In genomic region chr5:135441256-135441915, GRCh38 we compare ENCODE assay signal across 20 cellular contexts. TPM values are rescaled to one million over a fixed set of nuclear protein-coding genes. Genes with fewer than 3 reads are reported as not detected.
DNase-seq lines count a peak whose midpoint lies in the region; ATAC-seq, FAIRE-seq and TF ChIP-seq lines count a peak whose summit lies in the region.
"Had no signal": no experiment of that assay in that cellular context is flagged by ENCODE, and none has a peak within 500 bp of the region (broad histone marks: within the 10 kb centered on the region; RNA-seq: fewer than 3 reads in every experiment).

No MANE protein-coding gene starts in this region.

- H4K20me1 ChIP-seq in K562 (replicated peaks; ENCODE audit: control insufficient read depth, insufficient read depth, low read length), result no peaks in the 10 kb centered on the region

- TF ChIP-seq CTCF in K562 (IDR thresholded peaks at IDR 0.05 in 2 of 3, conservative IDR thresholded peaks at IDR 0.05 in 1 of 3; ENCODE audit: insufficient read depth in 2 of 3, low read depth in 1 of 3, low read length in 3 of 3) (no peak), lung (IDR thresholded peaks at IDR 0.05; ENCODE audit: control extremely low read depth, extremely low read depth) (no peak), vagina (IDR thresholded peaks at IDR 0.05) (no peak), GM20000 (IDR thresholded peaks at IDR 0.05; ENCODE audit: extremely low read depth, missing control alignments) (no peak)

- no peak for ATAC-seq in K562
- ATAC-seq in lung (ENCODE audit: insufficient read depth, low FRiP score), result no peak
- ATAC-seq: foreskin keratinocyte, Panc1 had no signal

- TF ChIP-seq EP300 in K562 (IDR thresholded peaks at IDR 0.05; ENCODE audit: low read length), result no peak

- H3K27ac ChIP-seq in K562 (ENCODE audit: extremely low read depth, low read depth, low read length) (no peak overlapping the region), lung (ENCODE audit: low read depth in 1 of 2, low read length in 1 of 2) (peak overlapping the region in 1 of 2 donors; percentile 17), vagina (no peak overlapping the region)
- H3K27ac ChIP-seq: foreskin keratinocyte had no signal

- CTCF ChIA-PET in K562 (lab: Yijun Ruan, JAX; ENCODE audit: low intra/inter-chr PET ratio), result no interaction called here

- TF ChIP-seq RAD21 in K562 (CRISPR knock-in tag; conservative IDR thresholded peaks at IDR 0.05 in 1 of 2, IDR thresholded peaks at IDR 0.05 in 1 of 2), result no peak

- no peaks in the 10 kb centered on the region for H3K79me2 ChIP-seq in K562 (ENCODE audit: control insufficient read depth, insufficient read depth, low read length)

- FAIRE-seq in K562 (lab: Jason Lieb, UNC), result no peak

- in situ Hi-C loops in K562 (cut with MboI), result no loop called here

- BruUV-seq in K562 (replicated peaks; lab: Mats Ljungman, UMichigan), result no TSS peak

- 0 out of 2 replicates have a peak overlapping the region, but pooled peaks have one; percentile 72 for H2AFZ ChIP-seq in K562 (ENCODE audit: low read depth, low read length)

- H3K4me1 ChIP-seq in K562 (replicated peaks in 1 of 2; ENCODE audit: control insufficient read depth in 2 of 2, insufficient read depth in 2 of 2, low read length in 2 of 2), result peaks cover 23 to 30% of the 10 kb centered on the region in 2 experiments
- H3K4me1 ChIP-seq in lung (ENCODE audit: control insufficient read depth in 2 of 2, insufficient read depth in 2 of 2, low read length in 2 of 2), result peaks cover 0 to 12% of the 10 kb centered on the region in 2 donors
- H3K4me1 ChIP-seq in vagina, result no peaks in the 10 kb centered on the region
- H3K4me1 ChIP-seq: foreskin keratinocyte, HAP-1 had no signal

- H3K4me3 ChIP-seq in K562 (no peak overlapping the region), lung (no peak overlapping the region), vagina (no peak overlapping the region)
- H3K4me3 ChIP-seq: HAP-1, MG63 had no signal

- no peaks in the 10 kb centered on the region for H3K27me3 ChIP-seq in K562 (ENCODE audit: control insufficient read depth in 2 of 2, insufficient read depth in 2 of 2, low read length in 2 of 2)
- no peaks in the 10 kb centered on the region for H3K27me3 ChIP-seq in lung (ENCODE audit: control insufficient read depth, insufficient read depth)
- no peaks in the 10 kb centered on the region for H3K27me3 ChIP-seq in vagina
- H3K27me3 ChIP-seq: MG63 had no signal

- DNase-seq in stimulated activated CD4-positive, alpha-beta T cell treated with anti-CD3 and anti-CD28 coated beads, Interleukin-4, amount 100 ng/mL, for 24 hours, result peak; percentile 1
- DNase-seq in stimulated activated CD4-positive, alpha-beta T cell treated with anti-CD3 and anti-CD28 coated beads, Interleukin-4, amount 100 ng/mL, for 1 hour, result no peak
- DNase-seq in K562 (ENCODE audit: extremely low read depth in 1 of 4, low spot score in 3 of 4) (no peak), lung (ENCODE audit: low spot score) (peak; percentile 11), vagina (ENCODE audit: extremely low spot score in 2 of 2) (peak; percentile 72 to 84), SW480 (ENCODE audit: low spot score) (no peak), GM20000 (ENCODE audit: low spot score) (no peak), A172 (ENCODE audit: low spot score) (no peak)
- DNase-seq: activated effector memory CD4-positive, alpha-beta T cell treated with anti-CD3 and anti-CD28 coated beads, Interleukin-2, amount 50 U/mL, for 16 hours; amniotic stem cell; foreskin keratinocyte; GF-D8; MG63; NCI-H748 treated with DMSO at 0.1 percent for 48 hours; nephron progenitor cell; SW 1271 had no signal

- 46% methylated on average over 11 of the region's 13 CpGs for WGBS in K562 (ENCODE audit: insufficient coverage, low coverage, missing lambda C conversion rate)
- 36 to 44% methylated on average over 13 of the region's 13 CpGs for WGBS in lung, 2 donors

- H3K4me2 ChIP-seq in K562 (ENCODE audit: insufficient read depth, low read length), result no peak overlapping the region

- intact Hi-C loops in K562 (cut with micrococcal nuclease) (no loop called here), vagina (cut with DNase I) (no loop called here)

- H3K9me3 ChIP-seq in K562 (replicated peaks; ENCODE audit: control insufficient read depth, insufficient read depth, low read depth, low read length) (no peaks in the 10 kb centered on the region), lung (ENCODE audit: control insufficient read depth in 2 of 2, insufficient read depth in 1 of 2, low read length in 1 of 2) (no peaks in the 10 kb centered on the region), vagina (no peaks in the 10 kb centered on the region)
- H3K9me3 ChIP-seq: HAP-1, MG63 had no signal

- H3K9ac ChIP-seq in K562 (ENCODE audit: insufficient read depth in 1 of 2, low read depth in 2 of 2, low read length in 2 of 2), result peak overlapping the region in 1 of 2 experiments; percentile 16; a peak in 1 of 4 replicates

- H3K36me3 ChIP-seq in K562 (ENCODE audit: control insufficient read depth, insufficient read depth, low read length) (no peaks in the 10 kb centered on the region), lung (ENCODE audit: control insufficient read depth in 2 of 2, insufficient read depth in 2 of 2, low read length in 2 of 2) (no peaks in the 10 kb centered on the region), vagina (no peaks in the 10 kb centered on the region)
- H3K36me3 ChIP-seq: HAP-1, MG63 had no signal

- no peaks in the 10 kb centered on the region for H3K9me1 ChIP-seq in K562 (ENCODE audit: control insufficient read depth, insufficient read depth, low read length)

- TF ChIP-seq POLR2A in K562 (conservative IDR thresholded peaks at IDR 0.05), result no peak
- no peak for TF ChIP-seq POLR2A in vagina (IDR thresholded peaks at IDR 0.05)

- POLR2A ChIA-PET in K562 (lab: Yijun Ruan, JAX), result interaction anchor here (0.6 to 1.4 kb wide), 3 partner anchors 11 to 790 kb away, joined by 3 to 4 read pairs (median 4); no protein-coding TSS in a partner anchor

RNA-seq across cellular contexts. Expression of gene DCANP1, which starts 5.8 kb away (rescaled TPM):
- not detected in 2 replicates for total RNA-seq in K562 (2011; cell fraction: chromatin; rRNA removed; ENCODE audit: low replicate concordance)
- total RNA-seq in K562 (2011; cell fraction: nucleolus; rRNA removed), result not detected in 2 replicates
- total RNA-seq in K562 (2011; cell fraction: nucleoplasm; rRNA removed), result not detected in 2 replicates
- total RNA-seq in K562 (2014; rRNA removed) (not detected in 2 replicates), K562 (2014; rRNA removed; fragmentation: Illumina TruSeq; extraction: Trizol) (not detected in 2 replicates), K562 (2015; rRNA removed; fragmentation: Illumina TruSeq; extraction: Trizol) (not detected in 2 replicates), K562 (2021) (not detected in 2 replicates), lung (under 1 TPM; 0.09 to 0.43 TPM), vagina (not detected)
- polyA plus RNA-seq in K562 (2011; rRNA removed) (not detected in 2 replicates), K562 (2014; fragmentation: Illumina TruSeq; extraction: Trizol) (not detected in 2 replicates), K562 (2014; fragmentation: Nextera tagmentation; extraction: Ambion mirVana) (not detected), K562 (2014; rRNA removed) (not detected in 2 replicates), lung (under 1 TPM; 0.14 to 0.51 TPM)
- not detected in 2 replicates for polyA plus RNA-seq in K562 (2011; cell fraction: cytosol; rRNA removed)
- not detected in 2 replicates for polyA plus RNA-seq in K562 (2011; cell fraction: nucleus; rRNA removed)
- not detected in 2 replicates for polyA plus RNA-seq in K562 (2012)
- not detected in 2 replicates for polyA minus RNA-seq in K562 (2011; rRNA and poly(A)+ RNA removed)
- not detected in 2 replicates for polyA minus RNA-seq in K562 (2011; cell fraction: cytosol; rRNA and poly(A)+ RNA removed)
- not detected in 2 replicates for polyA minus RNA-seq in K562 (2011; cell fraction: nucleus; rRNA and poly(A)+ RNA removed)
- total RNA-seq in A172 (2014; rRNA removed; shearing (Covaris generic)), result not detected in 2 replicates
- total RNA-seq: foreskin keratinocyte, lung microvascular endothelial cell, renal cortical epithelial cell had no signal
- polyA plus RNA-seq: foreskin keratinocyte had no signal

RNA-seq across cellular contexts. Expression of gene TIFAB, which starts 10.8 kb away (rescaled TPM):
- total RNA-seq in K562 (2011; cell fraction: chromatin; rRNA removed; ENCODE audit: low replicate concordance), result not detected in 2 replicates
- total RNA-seq in K562 (2011; cell fraction: nucleolus; rRNA removed), result not detected in 2 replicates
- not detected in 2 replicates for total RNA-seq in K562 (2011; cell fraction: nucleoplasm; rRNA removed)
- not detected in 2 replicates for total RNA-seq in K562 (2014; rRNA removed)
- not detected in 2 replicates for total RNA-seq in K562 (2014; rRNA removed; fragmentation: Illumina TruSeq; extraction: Trizol)
- total RNA-seq in K562 (2015; rRNA removed; fragmentation: Illumina TruSeq; extraction: Trizol), result not detected in 2 replicates
- total RNA-seq in K562 (2021), result not detected in 2 replicates
- not detected in 2 replicates for polyA plus RNA-seq in K562 (2011; rRNA removed)
- polyA plus RNA-seq in K562 (2011; cell fraction: cytosol; rRNA removed), result 0.01 TPM in 1 of 2 replicates, not detected in the other
- polyA plus RNA-seq in K562 (2011; cell fraction: nucleus; rRNA removed), result not detected in 2 replicates
- not detected in 2 replicates for polyA plus RNA-seq in K562 (2012)
- polyA plus RNA-seq in K562 (2014; fragmentation: Illumina TruSeq; extraction: Trizol), result not detected in 2 replicates
- not detected for polyA plus RNA-seq in K562 (2014; fragmentation: Nextera tagmentation; extraction: Ambion mirVana)
- not detected in 2 replicates for polyA plus RNA-seq in K562 (2014; rRNA removed)
- polyA minus RNA-seq in K562 (2011; rRNA and poly(A)+ RNA removed), result not detected in 2 replicates
- polyA minus RNA-seq in K562 (2011; cell fraction: cytosol; rRNA and poly(A)+ RNA removed), result not detected in 2 replicates
- polyA minus RNA-seq in K562 (2011; cell fraction: nucleus; rRNA and poly(A)+ RNA removed), result not detected in 2 replicates
- total RNA-seq in lung, result under 1 TPM; 0.15 to 0.88 TPM
- polyA plus RNA-seq in lung, result under 1 TPM; 0.31 to 0.39 TPM
- total RNA-seq in vagina, result not detected
- not detected in 2 replicates for total RNA-seq in A172 (2014; rRNA removed; shearing (Covaris generic))
- total RNA-seq: foreskin keratinocyte, lung microvascular endothelial cell, renal cortical epithelial cell had no signal
- polyA plus RNA-seq: foreskin keratinocyte had no signal

RNA-seq across cellular contexts. Expression of gene MACROH2A1, which starts 42.4 kb away (rescaled TPM):
- total RNA-seq in K562 (2011; cell fraction: chromatin; rRNA removed; ENCODE audit: low replicate concordance), result 156 and 209 TPM in 2 replicates
- total RNA-seq in K562 (2011; cell fraction: nucleolus; rRNA removed), result 99.9 and 110 TPM in 2 replicates
- total RNA-seq in K562 (2011; cell fraction: nucleoplasm; rRNA removed), result 185 and 322 TPM in 2 replicates
- total RNA-seq in K562 (2014; rRNA removed) (289 and 378 TPM in 2 replicates), K562 (2014; rRNA removed; fragmentation: Illumina TruSeq; extraction: Trizol) (193 and 194 TPM in 2 replicates), K562 (2015; rRNA removed; fragmentation: Illumina TruSeq; extraction: Trizol) (232 and 234 TPM in 2 replicates), K562 (2021) (211 and 235 TPM in 2 replicates), lung (100 to 1,000 TPM; 210 to 286 TPM), vagina (190 TPM)
- polyA plus RNA-seq in K562 (2011; rRNA removed) (134 and 150 TPM in 2 replicates), K562 (2014; fragmentation: Illumina TruSeq; extraction: Trizol) (244 and 259 TPM in 2 replicates), K562 (2014; fragmentation: Nextera tagmentation; extraction: Ambion mirVana) (10 to 100 TPM; 44.9 to 52.0 TPM), K562 (2014; rRNA removed) (184 and 205 TPM in 2 replicates), lung (100 to 1,000 TPM; 149 to 334 TPM)
- 96.8 and 139 TPM in 2 replicates for polyA plus RNA-seq in K562 (2011; cell fraction: cytosol; rRNA removed)
- 246 and 303 TPM in 2 replicates for polyA plus RNA-seq in K562 (2011; cell fraction: nucleus; rRNA removed)
- polyA plus RNA-seq in K562 (2012), result 208 and 210 TPM in 2 replicates
- 117 and 121 TPM in 2 replicates for polyA minus RNA-seq in K562 (2011; rRNA and poly(A)+ RNA removed)
- polyA minus RNA-seq in K562 (2011; cell fraction: cytosol; rRNA and poly(A)+ RNA removed), result 72.7 and 77.6 TPM in 2 replicates
- polyA minus RNA-seq in K562 (2011; cell fraction: nucleus; rRNA and poly(A)+ RNA removed), result 133 and 180 TPM in 2 replicates
- 339 and 388 TPM in 2 replicates for total RNA-seq in A172 (2014; rRNA removed; shearing (Covaris generic))

Comparison
In these comparisons a context has a peak if more than half of its experiments do, and no peak if none do; other contexts are left out.
1. DNase-seq: peak in stimulated activated CD4-positive, alpha-beta T cell treated with anti-CD3 and anti-CD28 coated beads, Interleukin-4, amount 100 ng/mL, for 24 hours (single experiment), lung (single experiment) and vagina (2 of 2); none in stimulated activated CD4-positive, alpha-beta T cell treated with anti-CD3 and anti-CD28 coated beads, Interleukin-4, amount 100 ng/mL, for 1 hour (single experiment), K562 (0 of 4), SW480 (single experiment), GM20000 (single experiment) and A172 (single experiment).